14 cellular contexts compared by ENCODE assay signal in the genomic region with DNA sequence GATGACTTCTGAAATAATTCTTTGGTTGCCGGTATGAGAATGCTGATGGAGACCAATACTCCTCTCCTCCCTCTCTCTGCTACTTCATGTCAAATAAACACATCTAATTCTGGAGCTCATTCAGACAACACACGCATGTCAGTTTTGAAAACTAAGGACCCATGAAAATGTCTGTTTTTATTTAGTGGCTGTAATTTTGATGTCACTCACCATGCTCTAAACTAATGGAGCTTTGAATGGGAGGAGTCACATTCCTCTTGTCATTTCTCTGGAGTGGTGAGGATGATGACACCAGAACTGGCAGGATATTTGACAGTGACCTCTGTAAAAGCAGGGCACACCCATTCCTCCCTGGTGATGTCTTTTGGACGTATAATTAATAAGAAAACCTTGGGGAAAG.
A peak's percentile ranks its signal among the peaks of the same experiment; 100 is the strongest.
DNase-seq lines count a peak whose midpoint lies in the region; ATAC-seq and TF ChIP-seq lines count a peak whose summit lies in the region.
"Had no signal": no experiment of that assay in that cellular context is flagged by ENCODE, and none has a peak within 500 bp of the region (broad histone marks: within the 10 kb centered on the region; RNA-seq: fewer than 3 reads in every experiment).

No MANE protein-coding gene starts in this region.

- H3K4me3 ChIP-seq in HUES64 (ENCODE audit: low read length) (no peak overlapping the region), endodermal cell (ENCODE audit: low read length) (no peak overlapping the region), smooth muscle cell (no peak overlapping the region)
- H3K4me3 ChIP-seq: psoas muscle had no signal

- H3K27me3 ChIP-seq in HUES64 (ENCODE audit: insufficient read depth, low read length) (no peaks in the 10 kb centered on the region), endodermal cell (ENCODE audit: control insufficient read depth, insufficient read depth, low read length, poor library complexity, severe bottlenecking) (no peaks in the 10 kb centered on the region), smooth muscle cell (ENCODE audit: low read depth) (no peaks in the 10 kb centered on the region)

- no peak for ATAC-seq in HG02642 (IDR thresholded peaks at IDR 0.05; ENCODE audit: poor library complexity, unreplicated experiment)

- H3K27me3 Mint-ChIP-seq in endodermal cell (ENCODE audit: insufficient read depth): no peaks in the 10 kb centered on the region
- no peaks in the 10 kb centered on the region for H3K27me3 Mint-ChIP-seq in mesothelial cell of epicardium (ENCODE audit: low read depth)
- H3K27me3 Mint-ChIP-seq: activated naive CD8-positive, alpha-beta T cell; B cell had no signal

- DNase-seq in AG20443 (ENCODE audit: low spot score) (peak; percentile 48), endodermal cell (no peak), mesothelial cell of epicardium (ENCODE audit: low spot score in 2 of 2, unreplicated experiment in 2 of 2) (no peak), iPS-NIHi7 (ENCODE audit: extremely low spot score) (no peak), smooth muscle cell (lab: John Stamatoyannopoulos, UW; ENCODE audit: unreplicated experiment) (no peak), COLO829 (ENCODE audit: low spot score) (no peak)
- DNase-seq: activated CD4-positive, CD25-positive, alpha-beta regulatory T cell; cerebellar nuclear complex; NCI-H2081 treated with DMSO at 0.1 percent for 48 hours; psoas muscle had no signal

- H3K79me2 ChIP-seq in smooth muscle cell (ENCODE audit: low read depth): no peaks in the 10 kb centered on the region

- H3K4me1 Mint-ChIP-seq in endodermal cell (peaks cover 16% of the 10 kb centered on the region), mesothelial cell of epicardium (peaks cover 38% of the 10 kb centered on the region)

- no peaks in the 10 kb centered on the region for H4K20me1 ChIP-seq in smooth muscle cell (ENCODE audit: low read depth)

- peaks cover 6% of the 10 kb centered on the region for H3K36me3 Mint-ChIP-seq in endodermal cell (ENCODE audit: low read depth)
- H3K36me3 Mint-ChIP-seq in mesothelial cell of epicardium: peaks cover 3% of the 10 kb centered on the region

- peaks cover 72% of the 10 kb centered on the region for H3K4me1 ChIP-seq in HUES64 (ENCODE audit: insufficient read depth, low read length)
- H3K4me1 ChIP-seq in endodermal cell (ENCODE audit: control insufficient read depth, insufficient read depth, low read length): no peaks in the 10 kb centered on the region
- H3K4me1 ChIP-seq in smooth muscle cell (ENCODE audit: low read depth): peaks cover 23% of the 10 kb centered on the region

- no peak overlapping the region for H2AFZ ChIP-seq in smooth muscle cell (ENCODE audit: low read depth)

- WGBS in HUES64: 93% methylated on average over 2 of the region's 3 CpGs
- 83 to 100% methylated on average over 1 to 3 of the region's 3 CpGs for WGBS in endodermal cell (ENCODE audit: insufficient coverage in 1 of 2, insufficient read length in 1 of 2), 2 experiments
- 91% methylated on average over 3 of the region's 3 CpGs for WGBS in smooth muscle cell (ENCODE audit: low lambda C conversion rate)

- H3K9me3 Mint-ChIP-seq in endodermal cell (no peaks in the 10 kb centered on the region), mesothelial cell of epicardium (no peaks in the 10 kb centered on the region)

- no peak overlapping the region for H3K4me3 Mint-ChIP-seq in endodermal cell
- H3K4me3 Mint-ChIP-seq in mesothelial cell of epicardium: no peak overlapping the region
- H3K4me3 Mint-ChIP-seq: activated naive CD8-positive, alpha-beta T cell; B cell had no signal

- peak overlapping the region; percentile 93 for H3K27ac ChIP-seq in HUES64 (ENCODE audit: low read depth, low read length)
- H3K27ac ChIP-seq in endodermal cell (ENCODE audit: low read depth, low read length): peak overlapping the region; percentile 85
- no peak overlapping the region for H3K27ac ChIP-seq in smooth muscle cell (ENCODE audit: low read depth)
- H3K27ac ChIP-seq: psoas muscle had no signal

- no peak overlapping the region for H3K27ac Mint-ChIP-seq in endodermal cell
- H3K27ac Mint-ChIP-seq in mesothelial cell of epicardium: peak overlapping the region; percentile 89
- H3K27ac Mint-ChIP-seq: activated naive CD8-positive, alpha-beta T cell; B cell had no signal

- H3K9ac ChIP-seq in HUES64 (ENCODE audit: low read depth, low read length) (no peak overlapping the region), endodermal cell (ENCODE audit: extremely low read depth, low read length, poor library complexity, severe bottlenecking) (no peak overlapping the region), smooth muscle cell (ENCODE audit: low read depth) (no peak overlapping the region)

- no peak overlapping the region for H3K4me2 ChIP-seq in smooth muscle cell

- H3F3A ChIP-seq in smooth muscle cell (ENCODE audit: low read depth): no peaks in the 10 kb centered on the region

- no peaks in the 10 kb centered on the region for H3K36me3 ChIP-seq in HUES64 (ENCODE audit: insufficient read depth, low read length)
- H3K36me3 ChIP-seq in endodermal cell (ENCODE audit: control insufficient read depth, insufficient read depth, low read length): no peaks in the 10 kb centered on the region
- H3K36me3 ChIP-seq in smooth muscle cell (ENCODE audit: low read depth): no peaks in the 10 kb centered on the region

- TF ChIP-seq CTCF in endodermal cell (conservative IDR thresholded peaks at IDR 0.05): no peak
- TF ChIP-seq CTCF in mesothelial cell of epicardium (IDR thresholded peaks at IDR 0.05; ENCODE audit: unreplicated experiment): no peak
- no peak for TF ChIP-seq CTCF in smooth muscle cell (IDR thresholded peaks at IDR 0.05; ENCODE audit: borderline replicate concordance, insufficient read depth, poor library complexity, severe bottlenecking)

- no peaks in the 10 kb centered on the region for H3K9me3 ChIP-seq in HUES64 (ENCODE audit: insufficient read depth, low read depth, low read length)
- no peaks in the 10 kb centered on the region for H3K9me3 ChIP-seq in endodermal cell (ENCODE audit: control insufficient read depth, low read length)
- H3K9me3 ChIP-seq in smooth muscle cell (replicated peaks; ENCODE audit: low read depth): no peaks in the 10 kb centered on the region
- H3K9me3 ChIP-seq: psoas muscle had no signal
